ENCODE assay signal across 1 cellular context in genomic region chr20:51801220-51801991, GRCh38.
A peak's percentile ranks its signal among the peaks of the same experiment; 100 is the strongest.
TF ChIP-seq lines count a peak whose summit lies in the region.

No MANE protein-coding gene starts in this region.

TF ChIP-seq in HepG2, 621 proteins besides CTCF, POLR2A, EP300 and RAD21 (continued from another document and continues in another):
- TF ChIP-seq ZBTB40 (IDR thresholded peaks at IDR 0.05) = no peak
- TF ChIP-seq ZBTB40 (CRISPR knock-in tag; IDR thresholded peaks at IDR 0.05) = peak; percentile 2; the same call in 1 of the 2 replicates
- no peak for TF ChIP-seq DPF2 (CRISPR knock-in tag; IDR thresholded peaks at IDR 0.05; ENCODE audit: borderline replicate concordance, low read depth)
- TF ChIP-seq NFE2 (CRISPR knock-in tag; IDR thresholded peaks at IDR 0.05) = no peak
- TF ChIP-seq ZNF552 (CRISPR knock-in tag; IDR thresholded peaks at IDR 0.05; ENCODE audit: borderline replicate concordance) = no peak
- TF ChIP-seq HBP1 (CRISPR knock-in tag; IDR thresholded peaks at IDR 0.05; ENCODE audit: low read depth) = no peak
- no peak for TF ChIP-seq ZNF282 (IDR thresholded peaks at IDR 0.05; ENCODE audit: partially characterized antibody)
- no peak for TF ChIP-seq GLI4 (CRISPR knock-in tag; IDR thresholded peaks at IDR 0.05; ENCODE audit: borderline replicate concordance)
- no peak for TF ChIP-seq JDP2 (CRISPR knock-in tag; IDR thresholded peaks at IDR 0.05; ENCODE audit: borderline replicate concordance)
- TF ChIP-seq ZNF281 (CRISPR knock-in tag; IDR thresholded peaks at IDR 0.05; ENCODE audit: borderline replicate concordance) = 0 out of 2 replicates have a peak, but pooled peaks have one; percentile 24
- 0 out of 2 replicates have a peak, but pooled peaks have one; percentile 61 for TF ChIP-seq PRDM4 (CRISPR knock-in tag; IDR thresholded peaks at IDR 0.05; ENCODE audit: borderline replicate concordance)
- TF ChIP-seq FOXA3 (CRISPR knock-in tag; IDR thresholded peaks at IDR 0.05) = no peak
- 0 out of 2 replicates have a peak, but pooled peaks have one; percentile 8 for TF ChIP-seq FOXP4 (CRISPR knock-in tag; IDR thresholded peaks at IDR 0.05)
- TF ChIP-seq NFAT5 (CRISPR knock-in tag; IDR thresholded peaks at IDR 0.05) = no peak
- 0 out of 2 replicates have a peak, but pooled peaks have one; percentile 26 for TF ChIP-seq RBFOX2 (IDR thresholded peaks at IDR 0.05; ENCODE audit: low read depth, low read length)
- no peak for TF ChIP-seq FOXM1 (CRISPR knock-in tag; IDR thresholded peaks at IDR 0.05)
- peak; percentile 39 for TF ChIP-seq ZNF263 (CRISPR knock-in tag; IDR thresholded peaks at IDR 0.05)
- TF ChIP-seq CHCHD3 (CRISPR knock-in tag; IDR thresholded peaks at IDR 0.05) = peak; percentile 64; the same call in 1 of the 2 replicates
- peak; percentile 11; the same call in 1 of the 2 replicates for TF ChIP-seq ZNF138 (CRISPR knock-in tag; IDR thresholded peaks at IDR 0.05; ENCODE audit: low read depth)
- TF ChIP-seq ZNF264 (CRISPR knock-in tag; IDR thresholded peaks at IDR 0.05) = 0 out of 2 replicates have a peak, but pooled peaks have one; percentile 23
- TF ChIP-seq ZNF260 (CRISPR knock-in tag; IDR thresholded peaks at IDR 0.05; ENCODE audit: borderline replicate concordance, low read depth) = no peak
- TF ChIP-seq NFYB (CRISPR knock-in tag; IDR thresholded peaks at IDR 0.05) = no peak
- TF ChIP-seq ZNF512B (CRISPR knock-in tag; IDR thresholded peaks at IDR 0.05; ENCODE audit: borderline replicate concordance) = peak; percentile 79; the same call in 1 of the 2 replicates
- TF ChIP-seq FOXO1 (CRISPR knock-in tag; IDR thresholded peaks at IDR 0.05) = 0 out of 2 replicates have a peak, but pooled peaks have one; percentile 8
- no peak for TF ChIP-seq ZNF557 (CRISPR knock-in tag; IDR thresholded peaks at IDR 0.05)
- no peak for TF ChIP-seq MEIS2 (CRISPR knock-in tag; IDR thresholded peaks at IDR 0.05)
